8 cellular contexts compared by ENCODE assay signal in the genomic region with DNA sequence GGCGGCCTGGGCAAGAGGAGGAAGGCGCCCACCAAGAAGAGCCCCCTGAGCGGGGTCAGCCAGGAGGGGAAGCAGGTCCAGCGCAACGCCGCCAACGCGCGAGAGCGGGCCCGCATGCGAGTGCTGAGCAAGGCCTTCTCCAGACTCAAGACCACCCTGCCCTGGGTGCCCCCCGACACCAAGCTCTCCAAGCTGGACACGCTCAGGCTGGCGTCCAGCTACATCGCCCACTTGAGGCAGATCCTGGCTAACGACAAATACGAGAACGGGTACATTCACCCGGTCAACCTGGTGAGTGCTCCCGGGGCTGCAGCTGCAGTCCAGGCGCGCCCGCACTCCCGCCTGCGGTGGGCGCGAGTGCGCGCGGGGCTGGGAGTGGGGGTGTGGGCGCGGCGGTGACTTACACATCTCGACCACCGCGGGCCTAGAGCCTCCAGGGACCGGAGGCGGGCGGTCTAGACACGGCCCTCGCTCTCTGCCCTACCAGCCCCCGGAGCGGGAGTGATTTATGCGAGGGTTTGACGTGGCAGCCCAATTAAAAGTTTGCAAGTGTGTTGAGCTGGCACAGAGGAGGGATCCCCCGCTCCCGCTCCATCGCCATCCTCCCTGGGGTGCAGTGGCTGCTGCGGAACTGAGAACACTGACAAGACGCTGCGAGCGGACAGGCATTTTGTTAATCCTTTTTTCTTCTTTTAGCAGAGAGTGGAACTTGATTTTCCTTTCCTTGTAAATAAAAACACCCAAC. TPM values are rescaled to one million over a fixed set of nuclear protein-coding genes. Genes with fewer than 3 reads are reported as not detected.
DNase-seq lines count a peak whose midpoint lies in the region; ATAC-seq and TF ChIP-seq lines count a peak whose summit lies in the region.

No MANE protein-coding gene starts in this region.

- in situ Hi-C loops in GM13976 (cut with MboI; ENCODE audit: low sequenced_read_pairs, unreplicated experiment), result no loop called here
- in situ Hi-C loops in ACHN (cut with HindIII; ENCODE audit: low pct_ligation_motif_present, low pct_unique_long_range_greater_than_20kb, low sequenced_read_pairs), result no loop called here

- no peak for TF ChIP-seq CTCF in GM13976 (IDR thresholded peaks at IDR 0.05; ENCODE audit: borderline replicate concordance, control extremely low read depth, extremely low read depth, insufficient read depth, missing control alignments)
- no peak for TF ChIP-seq CTCF in psoas muscle (IDR thresholded peaks at IDR 0.05)
- TF ChIP-seq CTCF in tibial artery (IDR thresholded peaks at IDR 0.05), result no peak

- peaks cover 14% of the 10 kb centered on the region for H3K4me1 Mint-ChIP-seq in activated naive CD8-positive, alpha-beta T cell treated with anti-CD3 and anti-CD28 coated beads, Interleukin-2, amount 10 ng/mL, durations not matched to agents 7 days and 5 days

- peaks cover 85% of the 10 kb centered on the region for H3K27me3 Mint-ChIP-seq in activated naive CD8-positive, alpha-beta T cell treated with anti-CD3 and anti-CD28 coated beads, Interleukin-2, amount 10 ng/mL, durations not matched to agents 7 days and 5 days

- DNase-seq in GM13976 (ENCODE audit: low spot score) (peak; percentile 34), left ventricle myocardium superior (peak; percentile 63), psoas muscle (peak in 1 of 2 donors; percentile 22), AG08395 (ENCODE audit: low spot score) (no peak), GDM1 (lab: John Stamatoyannopoulos, UW) (no peak), ACHN (no peak), tibial artery (no peak)
- no peak for DNase-seq in activated naive CD8-positive, alpha-beta T cell treated with anti-CD3 and anti-CD28 coated beads, Interleukin-2, amount 10 ng/mL, durations not matched to agents 7 days and 5 days

- no peak overlapping the region for H3K4me3 Mint-ChIP-seq in activated naive CD8-positive, alpha-beta T cell treated with anti-CD3 and anti-CD28 coated beads, Interleukin-2, amount 10 ng/mL, durations not matched to agents 7 days and 5 days

- H3K4me1 ChIP-seq in psoas muscle (peaks cover 12% of the 10 kb centered on the region), tibial artery (peaks cover 0 to 25% (median 19%) of the 10 kb centered on the region in 4 donors)

- POLR2A ChIA-PET in activated naive CD8-positive, alpha-beta T cell treated with anti-CD3 and anti-CD28 coated beads, Interleukin-2, amount 10 ng/mL, durations not matched to agents 7 days and 5 days (lab: Charles Lee), result no interaction called here

- no peaks in the 10 kb centered on the region for H3K9me3 Mint-ChIP-seq in activated naive CD8-positive, alpha-beta T cell treated with anti-CD3 and anti-CD28 coated beads, Interleukin-2, amount 10 ng/mL, durations not matched to agents 7 days and 5 days

- H3K9me3 ChIP-seq in psoas muscle (no peaks in the 10 kb centered on the region), tibial artery (no peaks in the 10 kb centered on the region)

- H3K27ac ChIP-seq in psoas muscle (no peak overlapping the region), tibial artery (no peak overlapping the region)

- peak overlapping the region; percentile 32 for H3K27ac Mint-ChIP-seq in activated naive CD8-positive, alpha-beta T cell treated with anti-CD3 and anti-CD28 coated beads, Interleukin-2, amount 10 ng/mL, durations not matched to agents 7 days and 5 days

- intact Hi-C loops in left ventricle myocardium superior (cut with micrococcal nuclease), result no loop called here
- intact Hi-C loops in psoas muscle (cut with DNase I), result loop anchor here in 1 of 2 donors (10.0 kb wide), 1 partner anchor 815 kb away; no protein-coding TSS in a partner anchor
- intact Hi-C loops in tibial artery (cut with DNase I; ENCODE audit: low total_unique reads), result no loop called here

- peak overlapping the region; percentile 67 for H3K4me3 ChIP-seq in psoas muscle
- peak overlapping the region in 1 of 2 donors; percentile 12 for H3K4me3 ChIP-seq in tibial artery

- 12 to 25% (median 14%) methylated on average over 52 to 53 of the region's 53 CpGs for WGBS in psoas muscle, 3 donors

- H3K27me3 ChIP-seq in psoas muscle (ENCODE audit: insufficient read depth in 3 of 3, low read length in 2 of 3) (peaks cover 9 to 65% (median 26%) of the 10 kb centered on the region in 3 donors), tibial artery (peaks cover 3 to 72% of the 10 kb centered on the region in 2 donors)

- no peaks in the 10 kb centered on the region for H3K36me3 ChIP-seq in psoas muscle (ENCODE audit: insufficient read depth in 1 of 2, low read depth in 1 of 2)
- no peaks in the 10 kb centered on the region for H3K36me3 ChIP-seq in tibial artery

- ATAC-seq in activated naive CD8-positive, alpha-beta T cell treated with anti-CD3 and anti-CD28 coated beads, Interleukin-2, amount 10 ng/mL, durations not matched to agents 7 days and 5 days (ENCODE audit: low read depth), result no peak
- ATAC-seq in left ventricle myocardium superior (peak; percentile 50), psoas muscle (peak in 1 of 4 donors; percentile 19)

- H3K36me3 Mint-ChIP-seq in activated naive CD8-positive, alpha-beta T cell treated with anti-CD3 and anti-CD28 coated beads, Interleukin-2, amount 10 ng/mL, durations not matched to agents 7 days and 5 days, result no peaks in the 10 kb centered on the region

RNA-seq across cellular contexts. Expression of a gene that starts 0.8 kb away (rescaled TPM):
- total RNA-seq in activated naive CD8-positive, alpha-beta T cell treated with anti-CD3 and anti-CD28 coated beads, Interleukin-2, amount 10 ng/mL, durations not matched to agents 7 days and 5 days, result not detected
- total RNA-seq in left ventricle myocardium superior (3.3 TPM), psoas muscle (under 1 TPM in 3 of 4 donors, not detected in 1; 0.11 to 0.38 (median 0.32) TPM)
- under 1 TPM in 2 of 3 donors, not detected in 1; 0.01 to 0.04 TPM for polyA plus RNA-seq in psoas muscle

Comparison
In these comparisons a context has a peak if more than half of its experiments do, and no peak if none do; other contexts are left out.
1. DNase-seq: peak in GM13976 (single experiment) and left ventricle myocardium superior (single experiment); none in activated naive CD8-positive, alpha-beta T cell treated with anti-CD3 and anti-CD28 coated beads, Interleukin-2, amount 10 ng/mL, durations not matched to agents 7 days and 5 days (single experiment), AG08395 (single experiment), GDM1 (single experiment), ACHN (single experiment) and tibial artery (0 of 2).